In the genomic region with DNA sequence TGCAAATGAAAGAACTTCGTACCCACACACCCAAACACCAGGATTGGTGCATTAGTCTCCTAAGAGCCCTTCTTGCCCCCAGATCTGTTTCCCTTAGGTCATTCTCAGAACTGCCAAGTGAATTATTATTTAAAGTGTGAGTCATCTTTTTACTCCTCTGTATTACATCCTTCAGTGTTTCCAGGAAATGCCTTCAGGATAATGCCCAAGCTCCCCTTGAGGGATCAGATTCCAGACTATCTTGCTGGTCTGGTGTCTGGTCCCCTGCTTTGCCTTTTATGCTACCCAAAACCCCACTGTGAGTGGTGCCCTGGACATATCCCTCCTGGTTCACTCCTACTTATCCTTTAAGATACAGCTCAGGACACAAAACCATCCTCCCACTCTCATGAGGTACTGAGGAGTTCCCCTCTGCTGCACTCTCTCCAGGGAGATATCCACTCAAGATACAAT, we compare ENCODE assay signal across 9 cellular contexts. TPM values are rescaled to one million over a fixed set of nuclear protein-coding genes. Genes with fewer than 3 reads are reported as not detected.
A peak's percentile ranks its signal among the peaks of the same experiment; 100 is the strongest.
DNase-seq lines count a peak whose midpoint lies in the region; ATAC-seq and TF ChIP-seq lines count a peak whose summit lies in the region.
"Had no signal": no experiment of that assay in that cellular context is flagged by ENCODE, and none has a peak within 500 bp of the region (broad histone marks: within the 10 kb centered on the region; RNA-seq: fewer than 3 reads in every experiment).

No MANE protein-coding gene starts in this region.

- peak; percentile 60 for ATAC-seq in GM21825 (IDR thresholded peaks at IDR 0.05; ENCODE audit: unreplicated experiment)
- peak in 6 of 8 donors; percentile 35 to 74 (median 42) for ATAC-seq in heart right ventricle
- ATAC-seq in HG02970 (IDR thresholded peaks at IDR 0.05; ENCODE audit: low FRiP score, unreplicated experiment): no peak

- H3K27ac ChIP-seq in heart right ventricle: peak overlapping the region in 1 of 10 donors; percentile 6
- H3K27ac ChIP-seq: skin epidermis had no signal

- no peak for TF ChIP-seq CTCF in heart right ventricle (IDR thresholded peaks at IDR 0.05)

- 67 to 70% methylated on average over 1 of the region's 1 CpG for WGBS in heart right ventricle, 2 donors

- DNase-seq in A172 (ENCODE audit: low spot score) (peak; percentile 63), RKO (ENCODE audit: low spot score) (peak; percentile 56), heart right ventricle (no peak), middle frontal gyrus (ENCODE audit: extremely low spot score, low spot score) (no peak), KG1 (lab: John Stamatoyannopoulos, UW) (no peak), SKM-1 (lab: John Stamatoyannopoulos, UW; ENCODE audit: unreplicated experiment) (no peak)

- H3K4me3 ChIP-seq in heart right ventricle: no peak overlapping the region
- H3K4me3 ChIP-seq: skin epidermis had no signal

- peaks cover 0 to 4% (median 0%) of the 10 kb centered on the region in 11 donors for H3K9me3 ChIP-seq in heart right ventricle

- intact Hi-C loops in heart right ventricle (cut with DNase I): loop anchor here in 1 of 10 donors (5.0 kb wide), 1 partner anchor 119 kb away; no protein-coding TSS in a partner anchor

- H3K36me3 ChIP-seq in heart right ventricle: no peaks in the 10 kb centered on the region

- peaks cover 0 to 9% (median 0%) of the 10 kb centered on the region in 9 donors for H3K4me1 ChIP-seq in heart right ventricle

- H3K27me3 ChIP-seq in heart right ventricle: no peaks in the 10 kb centered on the region

RNA-seq across cellular contexts. Expression of a gene that starts 57.3 kb away (rescaled TPM):
- 19.2 and 26.7 TPM in 2 replicates for total RNA-seq in A172 (2014; rRNA removed; shearing (Covaris generic))
- total RNA-seq in heart right ventricle: 10 to 100 TPM in 8 of 10 donors, 1 to 10 TPM in 2; 6.3 to 14.9 (median 11.2) TPM
- polyA plus RNA-seq in heart right ventricle: 1 to 10 TPM; 2.9 to 4.3 TPM

RNA-seq across cellular contexts. Expression of a gene that starts 58.8 kb away (rescaled TPM):
- total RNA-seq in A172 (2014; rRNA removed; shearing (Covaris generic)): 10.5 and 12.3 TPM in 2 replicates
- total RNA-seq in heart right ventricle: 10 to 100 TPM in 1 of 10 donors, 1 to 10 TPM in 9; 5.8 to 13.2 (median 7.3) TPM
- 1 to 10 TPM; 3.5 to 4.2 TPM for polyA plus RNA-seq in heart right ventricle

Comparison
In these comparisons a context has a peak if more than half of its experiments do, and no peak if none do; other contexts are left out.
1. DNase-seq: peak in A172 (single experiment) and RKO (single experiment); none in heart right ventricle (0 of 2), middle frontal gyrus (single experiment), KG1 (single experiment) and SKM-1 (single experiment).